In the genomic region with DNA sequence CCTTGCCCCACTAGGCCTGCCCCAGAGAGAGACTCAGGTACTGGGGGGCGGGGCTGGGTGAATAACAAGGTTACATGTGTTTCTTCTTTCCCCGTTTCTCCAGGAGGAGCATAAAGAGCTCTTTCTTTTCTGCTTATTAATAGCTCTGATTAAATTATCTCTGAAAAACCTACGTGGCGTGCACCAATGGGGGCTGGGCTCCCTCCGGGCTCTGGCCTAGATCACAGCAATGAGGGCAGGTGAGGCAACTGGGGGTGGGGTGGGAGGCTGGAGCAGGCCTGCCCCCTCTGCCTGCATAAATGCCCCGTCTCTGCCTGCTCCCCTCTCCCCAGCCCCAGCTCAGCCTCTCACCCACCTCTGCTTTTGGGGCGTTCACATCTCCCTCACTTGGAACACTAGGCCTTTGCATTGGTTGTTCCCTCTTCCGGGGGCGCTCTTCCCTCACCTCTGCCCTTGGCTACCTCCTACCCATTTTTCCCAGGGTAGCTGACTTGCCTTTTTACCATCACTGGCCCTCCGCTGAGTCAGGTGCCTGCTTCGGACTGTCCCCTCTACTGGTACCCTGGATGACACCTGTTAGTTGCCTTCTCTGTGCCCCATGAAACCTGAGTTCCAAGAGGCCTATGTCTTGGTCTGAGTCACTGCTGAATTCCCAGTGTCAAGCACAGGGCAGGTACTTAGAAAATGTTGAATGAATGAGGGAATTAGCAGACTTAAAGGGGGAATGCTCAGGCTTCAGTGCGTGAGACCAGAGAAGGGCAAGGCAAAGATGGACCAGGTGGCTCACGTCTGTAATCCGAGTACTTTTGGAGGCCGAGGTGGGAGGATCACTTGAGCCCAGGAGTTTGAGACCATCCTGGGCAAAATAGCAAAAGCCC, we compare ENCODE assay signal across 18 cellular contexts.
"Had no signal": no experiment of that assay in that cellular context is flagged by ENCODE, and none has a peak within 500 bp of the region (broad histone marks: within the 10 kb centered on the region; RNA-seq: fewer than 3 reads in every experiment).

No MANE protein-coding gene starts in this region.

- H3K27ac ChIP-seq: epithelial cell of prostate, gastroesophageal sphincter, hepatocyte, psoas muscle, upper lobe of right lung had no signal

- H3K4me1 Mint-ChIP-seq: central memory CD8-positive, alpha-beta T cell had no signal

- H3K4me2 ChIP-seq: hepatocyte had no signal

- H3K36me3 Mint-ChIP-seq: mesothelial cell of epicardium had no signal

- H3K27me3 ChIP-seq: adrenal gland had no signal

- H3K9me3 ChIP-seq: adrenal gland, gastroesophageal sphincter, psoas muscle, upper lobe of right lung had no signal

- H3K4me3 ChIP-seq: adrenal gland, gastroesophageal sphincter, hepatocyte, psoas muscle, upper lobe of right lung had no signal

- H3K4me3 Mint-ChIP-seq: activated B cell treated with CpG ODN at 0.5 μM for 24 hours; activated CD4-positive, alpha-beta T cell treated with anti-CD3 and anti-CD28 coated beads, Interleukin-2, amount 10 ng/mL, durations not matched to agents 7 days and 5 days; central memory CD8-positive, alpha-beta T cell; mesothelial cell of epicardium had no signal

- H3K27ac Mint-ChIP-seq: activated B cell treated with CpG ODN at 0.5 μM for 24 hours; activated CD4-positive, alpha-beta T cell treated with anti-CD3 and anti-CD28 coated beads, Interleukin-2, amount 10 ng/mL, durations not matched to agents 7 days and 5 days; activated T-helper 2 cell treated with anti-CD3 and anti-CD28 coated beads, Interferon-gamma antibody, Interleukin-2, Interleukin-4, amounts not matched to agents 10 μg/mL and 5 μg/mL and 100 μg/mL, durations not matched to agents 14 hours and 24 hours and 36 hours; mesothelial cell of epicardium had no signal

- DNase-seq: activated B cell treated with CpG ODN at 0.5 μM for 24 hours; activated CD4-positive, alpha-beta T cell treated with anti-CD3 and anti-CD28 coated beads, Interleukin-2, amount 10 ng/mL, durations not matched to agents 7 days and 5 days; activated naive CD4-positive, alpha-beta T cell treated with anti-CD3 and anti-CD28 coated beads, Interleukin-2, amount 50 U/mL, for 16 hours; effector memory CD4-positive, alpha-beta T cell; naive B cell; psoas muscle; stimulated activated CD4-positive, alpha-beta T cell treated with anti-CD3 and anti-CD28 coated beads, Interleukin-12 subunit alpha, Interleukin-12 subunit beta, amount 100 ng/mL, for 4 hours; stimulated activated naive CD8-positive, alpha-beta T cell treated with anti-CD3 and anti-CD28 coated beads, Interleukin-15, Interleukin-2, amounts not matched to agents 100 U/mL and 50 U/mL, for 24 hours; T-helper 1 cell; upper lobe of right lung had no signal

- ATAC-seq: gastroesophageal sphincter; psoas muscle; sciatic nerve; stimulated activated naive CD8-positive, alpha-beta T cell treated with anti-CD3 and anti-CD28 coated beads, Interleukin-15, Interleukin-2, amounts not matched to agents 100 U/mL and 50 U/mL, for 24 hours; upper lobe of right lung had no signal

- H3K9me3 Mint-ChIP-seq: activated B cell treated with CpG ODN at 0.5 μM for 24 hours; activated CD4-positive, alpha-beta T cell treated with anti-CD3 and anti-CD28 coated beads, Interleukin-2, amount 10 ng/mL, durations not matched to agents 7 days and 5 days; activated T-helper 2 cell treated with anti-CD3 and anti-CD28 coated beads, Interferon-gamma antibody, Interleukin-2, Interleukin-4, amounts not matched to agents 10 μg/mL and 5 μg/mL and 100 μg/mL, durations not matched to agents 14 hours and 24 hours and 36 hours; central memory CD8-positive, alpha-beta T cell; mesothelial cell of epicardium; naive B cell had no signal

- H3K36me3 ChIP-seq: adrenal gland, gastroesophageal sphincter, upper lobe of right lung had no signal

- H2AFZ ChIP-seq: hepatocyte had no signal
